ENCODE assay signal across 1 cellular context in the genomic region with DNA sequence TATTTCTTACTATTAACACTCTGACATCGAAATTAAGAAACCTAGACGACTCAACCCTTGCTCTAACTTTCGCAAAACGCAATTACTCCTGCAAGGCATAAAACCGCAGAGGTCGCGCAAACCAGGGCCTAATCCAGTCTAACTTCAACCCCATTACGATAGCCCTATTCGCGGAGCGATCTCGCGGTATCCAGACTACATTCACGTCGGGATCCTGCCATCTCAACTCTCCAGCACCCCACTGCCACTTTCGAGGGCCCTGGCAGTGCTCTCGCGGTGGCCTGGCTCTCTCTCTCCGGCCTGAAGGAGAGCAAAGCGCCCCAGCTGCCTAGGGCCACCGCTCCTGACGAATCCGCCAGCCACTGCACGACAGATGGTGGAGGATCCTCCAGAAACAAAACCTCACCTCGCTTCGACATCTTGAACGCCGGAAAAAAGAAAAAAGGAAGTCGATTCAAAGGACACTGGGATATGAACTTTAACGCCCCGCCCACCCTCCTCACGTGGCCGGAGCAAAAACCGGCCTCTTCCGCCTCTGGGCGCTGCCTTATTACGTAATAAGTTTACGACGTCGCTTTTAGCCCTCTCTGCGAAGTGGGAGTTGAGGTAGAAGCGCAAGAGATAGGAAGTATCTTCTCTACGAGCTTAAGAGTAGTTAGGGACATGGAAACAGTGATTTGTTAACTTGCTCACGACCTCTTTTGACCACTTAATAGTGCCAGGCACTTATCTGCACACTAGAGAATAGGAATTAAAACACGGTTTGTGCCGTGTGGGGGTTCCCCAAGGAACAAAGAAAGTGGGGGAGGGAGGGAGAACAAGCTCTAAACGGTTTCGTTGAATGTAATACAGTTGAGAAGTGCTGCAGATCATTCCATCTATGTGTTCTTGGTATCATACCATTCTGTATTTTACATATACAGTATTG.
TF ChIP-seq lines count a peak whose summit lies in the region.

TSS of gene RPL23 (minus strand) at position 430 of the 928 bp plus-strand sequence. CDS start at position 419, 11 bp downstream.

TF ChIP-seq in K562, 482 proteins besides CTCF, POLR2A, EP300 and RAD21 (continued from another document):
- TF ChIP-seq BDP1 (IDR thresholded peaks at IDR 0.05; ENCODE audit: insufficient read depth, insufficient read length) (no peak), RBM39 (optimal IDR thresholded peaks at IDR 0.05; ENCODE audit: low read depth, low read length) (peak; percentile 90), DACH1 (IDR thresholded peaks at IDR 0.05; ENCODE audit: partially characterized antibody) (no peak), ZNF778 (CRISPR knock-in tag; IDR thresholded peaks at IDR 0.05) (no peak), MAFF (IDR thresholded peaks at IDR 0.05; ENCODE audit: low read length) (no peak), CREB1 (IDR thresholded peaks at IDR 0.05) (peak; percentile 97), CREB1 (CRISPR knock-in tag; IDR thresholded peaks at IDR 0.05) (peak; percentile 94), BRD4 (IDR thresholded peaks at IDR 0.05) (peak; percentile 86), GTF2F1 (IDR thresholded peaks at IDR 0.05; ENCODE audit: low read depth, low read length) (peak; percentile 86; the same call in 1 of the 2 replicates), ZNF644 (tag; IDR thresholded peaks at IDR 0.05; ENCODE audit: low read depth) (peak; percentile 77; the same call in 1 of the 2 replicates), CBX8 (IDR thresholded peaks at IDR 0.05; ENCODE audit: borderline replicate concordance, extremely low read depth, low read depth, low read length, poor library complexity, severe bottlenecking) (no peak), ETS1 (conservative IDR thresholded peaks at IDR 0.05; ENCODE audit: control insufficient read depth, low read depth, low read length) (peak; percentile 63), BRCA1 (IDR thresholded peaks at IDR 0.05) (no peak), BRCA1 (CRISPR knock-in tag; IDR thresholded peaks at IDR 0.05) (no peak), BACH1 (tag; IDR thresholded peaks at IDR 0.05) (0 out of 2 replicates have a peak, but pooled peaks have one; percentile 39), PRPF4 (IDR thresholded peaks at IDR 0.05; ENCODE audit: insufficient read depth, low read depth, low read length, poor library complexity, severe bottlenecking) (no peak), CXXC5 (CRISPR knock-in tag; IDR thresholded peaks at IDR 0.05) (peak; percentile 70), ZC3H4 (CRISPR knock-in tag; IDR thresholded peaks at IDR 0.05; ENCODE audit: borderline replicate concordance) (no peak), FOXP1 (CRISPR knock-in tag; IDR thresholded peaks at IDR 0.05) (peak; percentile 26; the same call in 1 of the 2 replicates), SIN3A (IDR thresholded peaks at IDR 0.05; ENCODE audit: borderline replicate concordance in 2 of 2, control insufficient read depth in 1 of 2, low read depth in 2 of 2, low read length in 2 of 2) (peak; percentile 76 to 86; a peak in 3 of 4 replicates), RBM34 (IDR thresholded peaks at IDR 0.05; ENCODE audit: borderline replicate concordance, insufficient read depth, low read length) (no peak), TBL1XR1 (IDR thresholded peaks at IDR 0.05; ENCODE audit: low read length in 2 of 2) (peak; percentile 41 to 90; a peak in 2 of 4 replicates), ZNF766 (CRISPR knock-in tag; conservative IDR thresholded peaks at IDR 0.05) (peak; percentile 67), GABPA (tag; conservative IDR thresholded peaks at IDR 0.05; ENCODE audit: low read depth) (peak; percentile 92), ETV6 (IDR thresholded peaks at IDR 0.05; ENCODE audit: borderline replicate concordance in 1 of 2, low read depth in 2 of 2, low read length in 1 of 2) (0 out of 4 replicates have a peak, but pooled peaks of 1 of the 2 experiments have one; percentile 30), ETV6 (CRISPR knock-in tag; IDR thresholded peaks at IDR 0.05; ENCODE audit: borderline replicate concordance) (no peak), SRSF1 (IDR thresholded peaks at IDR 0.05; ENCODE audit: low read depth, low read length) (no peak), PHTF2 (CRISPR knock-in tag; IDR thresholded peaks at IDR 0.05) (0 out of 2 replicates have a peak, but pooled peaks have one; percentile 45), KDM1A (IDR thresholded peaks at IDR 0.05) (peak; percentile 51 to 74; a peak in 2 of 4 replicates), MIER1 (IDR thresholded peaks at IDR 0.05; ENCODE audit: low read depth) (peak; percentile 54; the same call in 1 of the 2 replicates), RBM22 (IDR thresholded peaks at IDR 0.05; ENCODE audit: low read depth, low read length, poor library complexity, severe bottlenecking) (peak; percentile 51), TRIM25 (IDR thresholded peaks at IDR 0.05; ENCODE audit: borderline replicate concordance) (peak; percentile 70; the same call in 1 of the 2 replicates), IRF9 (tag; IDR thresholded peaks at IDR 0.05) (peak; percentile 83), TAF9B (IDR thresholded peaks at IDR 0.05; ENCODE audit: partially characterized antibody) (peak; percentile 98), ZNF444 (CRISPR knock-in tag; IDR thresholded peaks at IDR 0.05) (no peak), PPARD (CRISPR knock-in tag; IDR thresholded peaks at IDR 0.05) (no peak), NBN (IDR thresholded peaks at IDR 0.05; ENCODE audit: low read depth) (peak; percentile 75; the same call in 1 of the 2 replicates), ZNF695 (CRISPR knock-in tag; IDR thresholded peaks at IDR 0.05) (0 out of 2 replicates have a peak, but pooled peaks have one; percentile 37), KLF13 (tag; IDR thresholded peaks at IDR 0.05; ENCODE audit: borderline replicate concordance, low read depth) (peak; percentile 91; the same call in 1 of the 2 replicates), ZNF589 (CRISPR knock-in tag; IDR thresholded peaks at IDR 0.05; ENCODE audit: low read depth) (0 out of 2 replicates have a peak, but pooled peaks have one; percentile 62), DPF2 (IDR thresholded peaks at IDR 0.05) (peak; percentile 68), ZNF280B (CRISPR knock-in tag; IDR thresholded peaks at IDR 0.05) (no peak)
- TF ChIP-seq, protein P1, sequence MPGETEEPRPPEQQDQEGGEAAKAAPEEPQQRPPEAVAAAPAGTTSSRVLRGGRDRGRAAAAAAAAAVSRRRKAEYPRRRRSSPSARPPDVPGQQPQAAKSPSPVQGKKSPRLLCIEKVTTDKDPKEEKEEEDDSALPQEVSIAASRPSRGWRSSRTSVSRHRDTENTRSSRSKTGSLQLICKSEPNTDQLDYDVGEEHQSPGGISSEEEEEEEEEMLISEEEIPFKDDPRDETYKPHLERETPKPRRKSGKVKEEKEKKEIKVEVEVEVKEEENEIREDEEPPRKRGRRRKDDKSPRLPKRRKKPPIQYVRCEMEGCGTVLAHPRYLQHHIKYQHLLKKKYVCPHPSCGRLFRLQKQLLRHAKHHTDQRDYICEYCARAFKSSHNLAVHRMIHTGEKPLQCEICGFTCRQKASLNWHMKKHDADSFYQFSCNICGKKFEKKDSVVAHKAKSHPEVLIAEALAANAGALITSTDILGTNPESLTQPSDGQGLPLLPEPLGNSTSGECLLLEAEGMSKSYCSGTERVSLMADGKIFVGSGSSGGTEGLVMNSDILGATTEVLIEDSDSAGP (CRISPR knock-in tag; IDR thresholded peaks at IDR 0.05): no peak
- TF ChIP-seq, protein P2, sequence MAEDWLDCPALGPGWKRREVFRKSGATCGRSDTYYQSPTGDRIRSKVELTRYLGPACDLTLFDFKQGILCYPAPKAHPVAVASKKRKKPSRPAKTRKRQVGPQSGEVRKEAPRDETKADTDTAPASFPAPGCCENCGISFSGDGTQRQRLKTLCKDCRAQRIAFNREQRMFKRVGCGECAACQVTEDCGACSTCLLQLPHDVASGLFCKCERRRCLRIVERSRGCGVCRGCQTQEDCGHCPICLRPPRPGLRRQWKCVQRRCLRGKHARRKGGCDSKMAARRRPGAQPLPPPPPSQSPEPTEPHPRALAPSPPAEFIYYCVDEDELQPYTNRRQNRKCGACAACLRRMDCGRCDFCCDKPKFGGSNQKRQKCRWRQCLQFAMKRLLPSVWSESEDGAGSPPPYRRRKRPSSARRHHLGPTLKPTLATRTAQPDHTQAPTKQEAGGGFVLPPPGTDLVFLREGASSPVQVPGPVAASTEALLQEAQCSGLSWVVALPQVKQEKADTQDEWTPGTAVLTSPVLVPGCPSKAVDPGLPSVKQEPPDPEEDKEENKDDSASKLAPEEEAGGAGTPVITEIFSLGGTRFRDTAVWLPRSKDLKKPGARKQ (CRISPR knock-in tag; IDR thresholded peaks at IDR 0.05): no peak
- TF ChIP-seq, protein P3, sequence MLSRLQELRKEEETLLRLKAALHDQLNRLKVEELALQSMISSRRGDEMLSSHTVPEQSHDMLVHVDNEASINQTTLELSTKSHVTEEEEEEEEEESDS (CRISPR knock-in tag; IDR thresholded peaks at IDR 0.05): no peak
